16 cellular contexts compared by ENCODE assay signal in genomic region chr1:197948926-197949899, GRCh38. TPM values are rescaled to one million over a fixed set of nuclear protein-coding genes. Genes with fewer than 3 reads are reported as not detected.
DNase-seq lines count a peak whose midpoint lies in the region; ATAC-seq lines count a peak whose summit lies in the region.
"Had no signal": no experiment of that assay in that cellular context is flagged by ENCODE, and none has a peak within 500 bp of the region (broad histone marks: within the 10 kb centered on the region; RNA-seq: fewer than 3 reads in every experiment).

No MANE protein-coding gene starts in this region.

- H3K27ac Mint-ChIP-seq in activated CD8-positive, alpha-beta memory T cell treated with anti-CD3 and anti-CD28 coated beads, Interleukin-2, amount 10 ng/mL, durations not matched to agents 7 days and 5 days: peak overlapping the region; percentile 78
- H3K27ac Mint-ChIP-seq in effector memory CD8-positive, alpha-beta T cell: peak overlapping the region in 1 of 2 donors; percentile 49
- H3K27ac Mint-ChIP-seq in stimulated activated naive B cell treated with anti-CD40 and anti-IgM and Interleukin-4, amounts not matched to agents 10 μg/mL and 1 μg/mL and 100 μg/mL, for 72 hours: no peak overlapping the region
- H3K27ac Mint-ChIP-seq: nephron, WTC11 had no signal

- DNase-seq in activated CD4-positive, alpha-beta T cell treated with anti-CD3 and anti-CD28 coated beads for 4 hours: peak; percentile 11 to 28
- no peak for DNase-seq in activated CD4-positive, alpha-beta T cell treated with anti-CD3 and anti-CD28 coated beads for 1 hour
- no peak for DNase-seq in activated CD8-positive, alpha-beta memory T cell treated with anti-CD3 and anti-CD28 coated beads, Interleukin-2, amount 10 ng/mL, durations not matched to agents 7 days and 5 days
- no peak for DNase-seq in effector memory CD8-positive, alpha-beta T cell
- no peak for DNase-seq in stimulated activated naive B cell treated with anti-CD40 and anti-IgM and Interleukin-4, amounts not matched to agents 10 μg/mL and 1 μg/mL and 100 μg/mL, for 72 hours
- DNase-seq in head of caudate nucleus: no peak
- DNase-seq in Kasumi-1 (lab: John Stamatoyannopoulos, UW): no peak
- DNase-seq in NCI-H1105 treated with DMSO at 0.1 percent for 48 hours (lab: John Stamatoyannopoulos, UW): no peak
- DNase-seq: anterior cingulate cortex, colonic mucosa, COR-L47, left ventricle myocardium superior, NCI-H2171 had no signal

- no peaks in the 10 kb centered on the region for H3K27me3 Mint-ChIP-seq in activated CD8-positive, alpha-beta memory T cell treated with anti-CD3 and anti-CD28 coated beads, Interleukin-2, amount 10 ng/mL, durations not matched to agents 7 days and 5 days
- peaks cover 15 to 16% of the 10 kb centered on the region in 2 donors for H3K27me3 Mint-ChIP-seq in effector memory CD8-positive, alpha-beta T cell
- H3K27me3 Mint-ChIP-seq in stimulated activated naive B cell treated with anti-CD40 and anti-IgM and Interleukin-4, amounts not matched to agents 10 μg/mL and 1 μg/mL and 100 μg/mL, for 72 hours: peaks cover 7 to 19% of the 10 kb centered on the region in 2 donors

- no peak overlapping the region for H3K4me3 Mint-ChIP-seq in activated CD8-positive, alpha-beta memory T cell treated with anti-CD3 and anti-CD28 coated beads, Interleukin-2, amount 10 ng/mL, durations not matched to agents 7 days and 5 days
- H3K4me3 Mint-ChIP-seq in effector memory CD8-positive, alpha-beta T cell: peak overlapping the region; percentile 41 to 43
- peak overlapping the region in 1 of 2 donors; percentile 45 for H3K4me3 Mint-ChIP-seq in stimulated activated naive B cell treated with anti-CD40 and anti-IgM and Interleukin-4, amounts not matched to agents 10 μg/mL and 1 μg/mL and 100 μg/mL, for 72 hours
- H3K4me3 Mint-ChIP-seq: nephron, WTC11 had no signal

- CTCF ChIA-PET in activated CD8-positive, alpha-beta memory T cell treated with anti-CD3 and anti-CD28 coated beads, Interleukin-2, amount 10 ng/mL, durations not matched to agents 7 days and 5 days (lab: Charles Lee): no interaction called here

- H3K4me1 Mint-ChIP-seq in activated CD8-positive, alpha-beta memory T cell treated with anti-CD3 and anti-CD28 coated beads, Interleukin-2, amount 10 ng/mL, durations not matched to agents 7 days and 5 days: peaks cover 33% of the 10 kb centered on the region
- peaks cover 13 to 21% of the 10 kb centered on the region in 2 donors for H3K4me1 Mint-ChIP-seq in effector memory CD8-positive, alpha-beta T cell (ENCODE audit: low read depth in 2 of 2)
- H3K4me1 Mint-ChIP-seq in stimulated activated naive B cell treated with anti-CD40 and anti-IgM and Interleukin-4, amounts not matched to agents 10 μg/mL and 1 μg/mL and 100 μg/mL, for 72 hours: peaks cover 7 to 14% of the 10 kb centered on the region in 2 donors
- H3K4me1 Mint-ChIP-seq: nephron had no signal

- ATAC-seq in activated CD8-positive, alpha-beta memory T cell treated with anti-CD3 and anti-CD28 coated beads, Interleukin-2, amount 10 ng/mL, durations not matched to agents 7 days and 5 days: peak; percentile 80
- ATAC-seq in effector memory CD8-positive, alpha-beta T cell (replicated peaks): peak; percentile 88
- ATAC-seq in stimulated activated naive B cell treated with anti-CD40 and anti-IgM and Interleukin-4, amounts not matched to agents 10 μg/mL and 1 μg/mL and 100 μg/mL, for 72 hours (replicated peaks): peak; percentile 86 to 88
- ATAC-seq: left ventricle myocardium superior, WTC11 had no signal

- no peaks in the 10 kb centered on the region for H3K9me3 Mint-ChIP-seq in activated CD8-positive, alpha-beta memory T cell treated with anti-CD3 and anti-CD28 coated beads, Interleukin-2, amount 10 ng/mL, durations not matched to agents 7 days and 5 days (ENCODE audit: low read depth)
- peaks cover 0 to 3% of the 10 kb centered on the region in 2 donors for H3K9me3 Mint-ChIP-seq in effector memory CD8-positive, alpha-beta T cell
- H3K9me3 Mint-ChIP-seq in stimulated activated naive B cell treated with anti-CD40 and anti-IgM and Interleukin-4, amounts not matched to agents 10 μg/mL and 1 μg/mL and 100 μg/mL, for 72 hours: peaks cover 4 to 10% of the 10 kb centered on the region in 2 donors
- H3K9me3 Mint-ChIP-seq: nephron had no signal

- intact Hi-C loops in head of caudate nucleus (cut with DNase I): no loop called here

- H3K36me3 Mint-ChIP-seq in activated CD8-positive, alpha-beta memory T cell treated with anti-CD3 and anti-CD28 coated beads, Interleukin-2, amount 10 ng/mL, durations not matched to agents 7 days and 5 days: peaks cover 9% of the 10 kb centered on the region
- no peaks in the 10 kb centered on the region for H3K36me3 Mint-ChIP-seq in effector memory CD8-positive, alpha-beta T cell (ENCODE audit: insufficient read depth)
- H3K36me3 Mint-ChIP-seq in stimulated activated naive B cell treated with anti-CD40 and anti-IgM and Interleukin-4, amounts not matched to agents 10 μg/mL and 1 μg/mL and 100 μg/mL, for 72 hours: peaks cover 0 to 6% of the 10 kb centered on the region in 2 donors
- H3K36me3 Mint-ChIP-seq: WTC11 had no signal

RNA-seq across cellular contexts. Expression of gene LHX9, which starts 32.0 kb away (rescaled TPM):
- under 1 TPM in 1 of 2 experiments, not detected in 1; 0.42 TPM for total RNA-seq in activated CD8-positive, alpha-beta memory T cell treated with anti-CD3 and anti-CD28 coated beads, Interleukin-2, amount 10 ng/mL, durations not matched to agents 7 days and 5 days
- total RNA-seq: esophagus muscularis mucosa, WTC11 had no signal

RNA-seq across cellular contexts. Expression of gene C1orf53, which starts 46.8 kb away (rescaled TPM):
- 1 to 10 TPM in 1 of 2 experiments, under 1 TPM in 1; 0.55 to 2.5 TPM for total RNA-seq in activated CD8-positive, alpha-beta memory T cell treated with anti-CD3 and anti-CD28 coated beads, Interleukin-2, amount 10 ng/mL, durations not matched to agents 7 days and 5 days

Comparison
In these comparisons a context has a peak if more than half of its experiments do, and no peak if none do; other contexts are left out.
1. DNase-seq: peak in activated CD4-positive, alpha-beta T cell treated with anti-CD3 and anti-CD28 coated beads for 4 hours (2 of 2); none in activated CD4-positive, alpha-beta T cell treated with anti-CD3 and anti-CD28 coated beads for 1 hour (single experiment), activated CD8-positive, alpha-beta memory T cell treated with anti-CD3 and anti-CD28 coated beads, Interleukin-2, amount 10 ng/mL, durations not matched to agents 7 days and 5 days (single experiment), effector memory CD8-positive, alpha-beta T cell (0 of 3), stimulated activated naive B cell treated with anti-CD40 and anti-IgM and Interleukin-4, amounts not matched to agents 10 μg/mL and 1 μg/mL and 100 μg/mL, for 72 hours (single experiment), head of caudate nucleus (0 of 42), Kasumi-1 (0 of 2) and NCI-H1105 treated with DMSO at 0.1 percent for 48 hours (single experiment).
2. Peak in every context shown above with its lines, with median percentiles within 50 percentile points of each other: ATAC-seq.